Comparison of ENCODE assay signal across 18 cellular contexts in the genomic region with DNA sequence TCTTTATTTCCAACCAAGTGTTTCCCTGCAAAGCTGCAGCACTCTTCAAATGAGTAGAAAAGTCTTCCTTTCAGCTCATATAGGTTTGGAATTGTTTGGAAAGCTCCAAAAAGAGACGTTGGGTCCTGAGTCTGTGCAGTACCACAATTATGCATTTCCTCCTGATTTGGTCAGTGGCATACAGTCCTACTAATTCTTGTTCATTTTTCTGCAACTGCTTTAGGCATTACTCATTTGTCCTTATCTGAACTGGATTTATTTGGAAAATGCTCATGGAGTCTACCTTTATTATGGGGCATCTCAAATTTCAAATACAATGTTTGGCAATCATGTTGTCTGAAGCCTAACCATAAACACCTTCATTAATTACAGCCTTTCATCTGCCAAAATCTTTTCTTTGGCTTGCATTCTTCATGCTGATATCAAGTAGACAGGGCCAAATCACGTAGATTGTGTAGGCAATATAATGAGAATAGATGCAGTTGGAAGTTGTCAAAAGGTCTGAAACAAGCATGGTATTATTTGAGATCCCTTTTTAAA.
A peak's percentile ranks its signal among the peaks of the same experiment; 100 is the strongest.
DNase-seq lines count a peak whose midpoint lies in the region; ATAC-seq and TF ChIP-seq lines count a peak whose summit lies in the region.
"Had no signal": no experiment of that assay in that cellular context is flagged by ENCODE, and none has a peak within 500 bp of the region (broad histone marks: within the 10 kb centered on the region; RNA-seq: fewer than 3 reads in every experiment).

No MANE protein-coding gene starts in this region.

- intact Hi-C loops in activated CD4-positive, alpha-beta T cell treated with anti-CD3 and anti-CD28 coated beads for 36 hours (cut with DNase I, micrococcal nuclease) = no loop called here

- POLR2A ChIA-PET in activated CD4-positive, alpha-beta T cell treated with anti-CD3 and anti-CD28 coated beads for 36 hours (lab: Charles Lee) = no interaction called here

- H2AFZ ChIP-seq in smooth muscle cell (ENCODE audit: low read depth) = no peak overlapping the region
- H2AFZ ChIP-seq: PC-9 had no signal

- H3K27me3 Mint-ChIP-seq in activated CD4-positive, alpha-beta T cell treated with anti-CD3 and anti-CD28 coated beads for 36 hours = no peaks in the 10 kb centered on the region
- H3K27me3 Mint-ChIP-seq: activated naive CD8-positive, alpha-beta T cell treated with anti-CD3 and anti-CD28 coated beads, Interleukin-2, amount 10 ng/mL, durations not matched to agents 7 days and 5 days; CD8-positive, alpha-beta memory T cell had no signal

- no peak overlapping the region for H3K27ac ChIP-seq in smooth muscle cell (ENCODE audit: low read depth)
- H3K27ac ChIP-seq: A549, PC-9, uterus had no signal

- CTCF ChIA-PET in activated CD4-positive, alpha-beta T cell treated with anti-CD3 and anti-CD28 coated beads for 36 hours (lab: Charles Lee) = no interaction called here

- no peak overlapping the region for H3K4me3 ChIP-seq in cardiac fibroblast (replicated peaks in 1 of 2; ENCODE audit: low read depth in 2 of 2, low read length in 2 of 2)
- H3K4me3 ChIP-seq in smooth muscle cell = no peak overlapping the region
- H3K4me3 ChIP-seq: A549, PC-9, uterus had no signal

- H3K9me3 ChIP-seq in smooth muscle cell (replicated peaks; ENCODE audit: low read depth) = no peaks in the 10 kb centered on the region
- H3K9me3 ChIP-seq: A549, uterus had no signal

- no peaks in the 10 kb centered on the region for H3K79me2 ChIP-seq in smooth muscle cell (ENCODE audit: low read depth)

- no peaks in the 10 kb centered on the region for H3K9me3 Mint-ChIP-seq in activated CD4-positive, alpha-beta T cell treated with anti-CD3 and anti-CD28 coated beads for 36 hours (ENCODE audit: low read depth)

- peak overlapping the region; percentile 26 for H3K4me2 ChIP-seq in smooth muscle cell
- H3K4me2 ChIP-seq: A549, PC-9 had no signal

- H3K4me1 ChIP-seq in smooth muscle cell (ENCODE audit: low read depth) = peaks cover 11% of the 10 kb centered on the region
- H3K4me1 ChIP-seq: A549, uterus had no signal

- H3K36me3 ChIP-seq in smooth muscle cell (ENCODE audit: low read depth) = no peaks in the 10 kb centered on the region
- H3K36me3 ChIP-seq: uterus had no signal

- WGBS in smooth muscle cell (ENCODE audit: low lambda C conversion rate) = 30% methylated on average over 2 of the region's 2 CpGs

- no peaks in the 10 kb centered on the region for H3K27me3 ChIP-seq in smooth muscle cell (ENCODE audit: low read depth)
- H3K27me3 ChIP-seq: uterus had no signal

- no peak overlapping the region for H3K27ac Mint-ChIP-seq in activated CD4-positive, alpha-beta T cell treated with anti-CD3 and anti-CD28 coated beads for 36 hours
- H3K27ac Mint-ChIP-seq: activated naive CD8-positive, alpha-beta T cell treated with anti-CD3 and anti-CD28 coated beads, Interleukin-2, amount 10 ng/mL, durations not matched to agents 7 days and 5 days; activated T-cell treated with anti-CD3 and anti-CD28 coated beads, Interleukin-2, amount 50 U/mL, for 72 hours; CD8-positive, alpha-beta memory T cell had no signal

- H3K9ac ChIP-seq in smooth muscle cell (ENCODE audit: low read depth) = no peak overlapping the region

- H3K4me1 Mint-ChIP-seq in activated CD4-positive, alpha-beta T cell treated with anti-CD3 and anti-CD28 coated beads for 36 hours = no peaks in the 10 kb centered on the region
- H3K4me1 Mint-ChIP-seq: activated naive CD8-positive, alpha-beta T cell treated with anti-CD3 and anti-CD28 coated beads, Interleukin-2, amount 10 ng/mL, durations not matched to agents 7 days and 5 days; CD8-positive, alpha-beta memory T cell had no signal

- no peaks in the 10 kb centered on the region for H3F3A ChIP-seq in smooth muscle cell (ENCODE audit: low read depth)

- peak; percentile 23 for DNase-seq in NCI-H2196 (lab: John Stamatoyannopoulos, UW; ENCODE audit: unreplicated experiment)
- no peak for DNase-seq in NCI-H2196 treated with DMSO at 0.1 percent for 48 hours (lab: John Stamatoyannopoulos, UW; ENCODE audit: unreplicated experiment)
- peak; percentile 51 for DNase-seq in NCI-H69 (lab: John Stamatoyannopoulos, UW)
- peak; percentile 20 to 57 for DNase-seq in cardiac fibroblast (ENCODE audit: low read depth in 2 of 2)
- no peak for DNase-seq in smooth muscle cell (lab: John Stamatoyannopoulos, UW; ENCODE audit: unreplicated experiment)
- DNase-seq in NCI-H1694 treated with DMSO at 0.1 percent for 48 hours (lab: John Stamatoyannopoulos, UW) = no peak
- no peak for DNase-seq in activated CD4-positive, alpha-beta T cell treated with anti-CD3 and anti-CD28 coated beads for 36 hours
- DNase-seq: activated CD4-positive, alpha-beta T cell treated with anti-CD3 and anti-CD28 coated beads, Interleukin-2, amount 50 U/mL, for 4 hours; activated naive CD8-positive, alpha-beta T cell treated with anti-CD3 and anti-CD28 coated beads, Interleukin-2, amount 10 ng/mL, durations not matched to agents 7 days and 5 days; activated T-cell treated with anti-CD3 and anti-CD28 coated beads, Interleukin-2, amount 50 U/mL, for 72 hours; CD8-positive, alpha-beta memory T cell; mammary epithelial cell; NCI-H1048; uterus had no signal

- no peaks in the 10 kb centered on the region for H4K20me1 ChIP-seq in smooth muscle cell (ENCODE audit: low read depth)

- no peak for ATAC-seq in HG02610 (IDR thresholded peaks at IDR 0.05; ENCODE audit: unreplicated experiment)
- ATAC-seq in activated CD4-positive, alpha-beta T cell treated with anti-CD3 and anti-CD28 coated beads for 36 hours = no peak
- ATAC-seq: A549; activated T-cell treated with anti-CD3 and anti-CD28 coated beads, Interleukin-2, amount 50 U/mL, for 72 hours; SK-N-SH treated with all-trans-retinoic acid at 6 μM for 48 hours had no signal

- H3K4me3 Mint-ChIP-seq in activated CD4-positive, alpha-beta T cell treated with anti-CD3 and anti-CD28 coated beads for 36 hours = no peak overlapping the region
- H3K4me3 Mint-ChIP-seq: activated naive CD8-positive, alpha-beta T cell treated with anti-CD3 and anti-CD28 coated beads, Interleukin-2, amount 10 ng/mL, durations not matched to agents 7 days and 5 days; activated T-cell treated with anti-CD3 and anti-CD28 coated beads, Interleukin-2, amount 50 U/mL, for 72 hours; CD8-positive, alpha-beta memory T cell had no signal

- no peaks in the 10 kb centered on the region for H3K36me3 Mint-ChIP-seq in activated CD4-positive, alpha-beta T cell treated with anti-CD3 and anti-CD28 coated beads for 36 hours (ENCODE audit: low read depth)
- H3K36me3 Mint-ChIP-seq: activated naive CD8-positive, alpha-beta T cell treated with anti-CD3 and anti-CD28 coated beads, Interleukin-2, amount 10 ng/mL, durations not matched to agents 7 days and 5 days had no signal

- TF ChIP-seq CTCF in cardiac fibroblast (IDR thresholded peaks at IDR 0.05; ENCODE audit: low read depth, low read length) (no peak), smooth muscle cell (IDR thresholded peaks at IDR 0.05; ENCODE audit: borderline replicate concordance, insufficient read depth, poor library complexity, severe bottlenecking) (no peak)

Comparison
In these comparisons a context has a peak if more than half of its experiments do, and no peak if none do; other contexts are left out.
1. DNase-seq: peak in NCI-H2196 (single experiment), NCI-H69 (single experiment) and cardiac fibroblast (2 of 2); none in NCI-H2196 treated with DMSO at 0.1 percent for 48 hours (single experiment), smooth muscle cell (single experiment), NCI-H1694 treated with DMSO at 0.1 percent for 48 hours (single experiment) and activated CD4-positive, alpha-beta T cell treated with anti-CD3 and anti-CD28 coated beads for 36 hours (single experiment).